In genomic region chr3:160577551-160578195, GRCh38 we compare ENCODE assay signal across 12 cellular contexts. TPM values are rescaled to one million over a fixed set of nuclear protein-coding genes. Genes with fewer than 3 reads are reported as not detected.
DNase-seq lines count a peak whose midpoint lies in the region; ATAC-seq and TF ChIP-seq lines count a peak whose summit lies in the region.
"Had no signal": no experiment of that assay in that cellular context is flagged by ENCODE, and none has a peak within 500 bp of the region (broad histone marks: within the 10 kb centered on the region; RNA-seq: fewer than 3 reads in every experiment).

No MANE protein-coding gene starts in this region.

- H3K4me1 Mint-ChIP-seq in WTC11 = no peaks in the 10 kb centered on the region
- H3K4me1 Mint-ChIP-seq: activated T-helper 17 cell treated with anti-CD3 and anti-CD28 coated beads, Interleukin-2, amount 50 U/mL, for 72 hours; CD4-positive, alpha-beta memory T cell had no signal

- no peak overlapping the region for H3K27ac ChIP-seq in upper lobe of left lung
- no peak overlapping the region for H3K27ac ChIP-seq in smooth muscle cell (ENCODE audit: low read depth)
- H3K27ac ChIP-seq: parathyroid adenoma had no signal

- H3K36me3 ChIP-seq in upper lobe of left lung (no peaks in the 10 kb centered on the region), smooth muscle cell (ENCODE audit: low read depth) (no peaks in the 10 kb centered on the region)

- H3K36me3 Mint-ChIP-seq in WTC11 = peaks cover 3% of the 10 kb centered on the region; the same call in 1 of the 2 replicates

- H3K27me3 Mint-ChIP-seq in WTC11 (ENCODE audit: low read depth) = no peaks in the 10 kb centered on the region

- H3K27ac Mint-ChIP-seq in WTC11 = no peak overlapping the region
- H3K27ac Mint-ChIP-seq: activated T-helper 17 cell treated with anti-CD3 and anti-CD28 coated beads, Interleukin-2, amount 50 U/mL, for 72 hours; CD4-positive, alpha-beta memory T cell had no signal

- H4K20me1 ChIP-seq in smooth muscle cell (ENCODE audit: low read depth) = no peaks in the 10 kb centered on the region

- H3K9ac ChIP-seq in smooth muscle cell (ENCODE audit: low read depth) = no peak overlapping the region
- H3K9ac ChIP-seq: parathyroid adenoma had no signal

- no peak overlapping the region for H3K4me3 ChIP-seq in upper lobe of left lung
- H3K4me3 ChIP-seq in smooth muscle cell = no peak overlapping the region

- H3K4me2 ChIP-seq in smooth muscle cell = no peak overlapping the region

- H2AFZ ChIP-seq in smooth muscle cell (ENCODE audit: low read depth) = no peak overlapping the region
- H2AFZ ChIP-seq: parathyroid adenoma had no signal

- peaks cover 19% of the 10 kb centered on the region for H3K9me3 Mint-ChIP-seq in WTC11

- peak; percentile 81 for ATAC-seq in WTC11
- no peak for ATAC-seq in upper lobe of left lung (ENCODE audit: low FRiP score in 2 of 2)
- ATAC-seq: activated T-helper 17 cell treated with anti-CD3 and anti-CD28 coated beads, Interleukin-2, amount 50 U/mL, for 72 hours had no signal

- CTCF ChIA-PET in WTC11 (lab: Charles Lee) = interaction anchor here (0.9 kb wide), 1 partner anchor 101 kb away, joined by 4 read pairs; no protein-coding TSS in a partner anchor

- H3K4me3 Mint-ChIP-seq in WTC11 = no peak overlapping the region
- H3K4me3 Mint-ChIP-seq: activated T-helper 17 cell treated with anti-CD3 and anti-CD28 coated beads, Interleukin-2, amount 50 U/mL, for 72 hours; CD4-positive, alpha-beta memory T cell had no signal

- H3K4me1 ChIP-seq in upper lobe of left lung = no peaks in the 10 kb centered on the region
- no peaks in the 10 kb centered on the region for H3K4me1 ChIP-seq in smooth muscle cell (ENCODE audit: low read depth)
- H3K4me1 ChIP-seq: parathyroid adenoma had no signal

- no peaks in the 10 kb centered on the region for H3K27me3 ChIP-seq in upper lobe of left lung
- H3K27me3 ChIP-seq in smooth muscle cell (ENCODE audit: low read depth) = no peaks in the 10 kb centered on the region

- no peak for TF ChIP-seq POLR2A in upper lobe of left lung (IDR thresholded peaks at IDR 0.05)

- H3F3A ChIP-seq in smooth muscle cell (ENCODE audit: low read depth) = no peaks in the 10 kb centered on the region

- DNase-seq in AG09319 (ENCODE audit: extremely low read depth, low read depth) (no peak), HuH-7.5 (ENCODE audit: low spot score) (peak; percentile 40), WTC11 (ENCODE audit: low spot score) (no peak), iris pigment epithelial cell (ENCODE audit: low read depth) (peak; percentile 15), dedifferentiated amniotic fluid mesenchymal stem cell (ENCODE audit: extremely low spot score) (no peak), upper lobe of left lung (no peak), smooth muscle cell (lab: John Stamatoyannopoulos, UW; ENCODE audit: unreplicated experiment) (no peak)
- DNase-seq in stimulated activated CD4-positive, alpha-beta T cell treated with anti-CD3 and anti-CD28 coated beads, Interleukin-1b, Interleukin-23, amount 100 ng/mL, for 48 hours = no peak
- DNase-seq: CD4-positive, alpha-beta memory T cell; Kasumi-1 had no signal

- H3K79me2 ChIP-seq in smooth muscle cell (ENCODE audit: low read depth) = no peaks in the 10 kb centered on the region
- H3K79me2 ChIP-seq: parathyroid adenoma had no signal

- TF ChIP-seq EP300 in upper lobe of left lung (IDR thresholded peaks at IDR 0.05) = no peak

- TF ChIP-seq CTCF in AG09319 (IDR thresholded peaks at IDR 0.05; ENCODE audit: low read depth, low read length) (peak; percentile 34), WTC11 (IDR thresholded peaks at IDR 0.05) (no peak), upper lobe of left lung (IDR thresholded peaks at IDR 0.05) (no peak), smooth muscle cell (IDR thresholded peaks at IDR 0.05; ENCODE audit: borderline replicate concordance, insufficient read depth, poor library complexity, severe bottlenecking) (no peak)

- H3K9me3 ChIP-seq in upper lobe of left lung = peaks cover 0 to 7% (median 0%) of the 10 kb centered on the region in 4 donors
- peaks cover 4% of the 10 kb centered on the region for H3K9me3 ChIP-seq in smooth muscle cell (replicated peaks; ENCODE audit: low read depth)

- WGBS in upper lobe of left lung, 2 donors = 44 to 61% methylated on average over 4 of the region's 4 CpGs
- WGBS in smooth muscle cell (ENCODE audit: low lambda C conversion rate) = 35% methylated on average over 4 of the region's 4 CpGs

- POLR2A ChIA-PET in WTC11 (lab: Charles Lee) = no interaction called here

TF ChIP-seq in WTC11, 78 proteins besides CTCF, POLR2A, EP300 and RAD21:
- TF ChIP-seq NFE2L1 (CRISPR knock-in tag; IDR thresholded peaks at IDR 0.05) (no peak), TEAD4 (CRISPR knock-in tag; IDR thresholded peaks at IDR 0.05) (no peak), MXD4 (CRISPR knock-in tag; IDR thresholded peaks at IDR 0.05; ENCODE audit: borderline replicate concordance) (no peak), NFATC4 (CRISPR knock-in tag; IDR thresholded peaks at IDR 0.05) (no peak), FOXP1 (CRISPR knock-in tag; IDR thresholded peaks at IDR 0.05; ENCODE audit: borderline replicate concordance) (no peak), CDX4 (CRISPR knock-in tag; IDR thresholded peaks at IDR 0.05; ENCODE audit: borderline replicate concordance) (no peak), RORB (CRISPR knock-in tag; IDR thresholded peaks at IDR 0.05) (no peak), HMGA2 (CRISPR knock-in tag; IDR thresholded peaks at IDR 0.05) (no peak), ZNF396 (CRISPR knock-in tag; IDR thresholded peaks at IDR 0.05; ENCODE audit: borderline replicate concordance) (no peak), JAZF1 (CRISPR knock-in tag; IDR thresholded peaks at IDR 0.05) (no peak), ZNF232 (CRISPR knock-in tag; IDR thresholded peaks at IDR 0.05) (no peak), ZNF138 (CRISPR knock-in tag; conservative IDR thresholded peaks at IDR 0.05) (no peak)
- TF ChIP-seq, protein P1, sequence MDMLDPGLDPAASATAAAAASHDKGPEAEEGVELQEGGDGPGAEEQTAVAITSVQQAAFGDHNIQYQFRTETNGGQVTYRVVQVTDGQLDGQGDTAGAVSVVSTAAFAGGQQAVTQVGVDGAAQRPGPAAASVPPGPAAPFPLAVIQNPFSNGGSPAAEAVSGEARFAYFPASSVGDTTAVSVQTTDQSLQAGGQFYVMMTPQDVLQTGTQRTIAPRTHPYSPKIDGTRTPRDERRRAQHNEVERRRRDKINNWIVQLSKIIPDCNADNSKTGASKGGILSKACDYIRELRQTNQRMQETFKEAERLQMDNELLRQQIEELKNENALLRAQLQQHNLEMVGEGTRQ (CRISPR knock-in tag; IDR thresholded peaks at IDR 0.05) = no peak
- TF ChIP-seq, protein P2, sequence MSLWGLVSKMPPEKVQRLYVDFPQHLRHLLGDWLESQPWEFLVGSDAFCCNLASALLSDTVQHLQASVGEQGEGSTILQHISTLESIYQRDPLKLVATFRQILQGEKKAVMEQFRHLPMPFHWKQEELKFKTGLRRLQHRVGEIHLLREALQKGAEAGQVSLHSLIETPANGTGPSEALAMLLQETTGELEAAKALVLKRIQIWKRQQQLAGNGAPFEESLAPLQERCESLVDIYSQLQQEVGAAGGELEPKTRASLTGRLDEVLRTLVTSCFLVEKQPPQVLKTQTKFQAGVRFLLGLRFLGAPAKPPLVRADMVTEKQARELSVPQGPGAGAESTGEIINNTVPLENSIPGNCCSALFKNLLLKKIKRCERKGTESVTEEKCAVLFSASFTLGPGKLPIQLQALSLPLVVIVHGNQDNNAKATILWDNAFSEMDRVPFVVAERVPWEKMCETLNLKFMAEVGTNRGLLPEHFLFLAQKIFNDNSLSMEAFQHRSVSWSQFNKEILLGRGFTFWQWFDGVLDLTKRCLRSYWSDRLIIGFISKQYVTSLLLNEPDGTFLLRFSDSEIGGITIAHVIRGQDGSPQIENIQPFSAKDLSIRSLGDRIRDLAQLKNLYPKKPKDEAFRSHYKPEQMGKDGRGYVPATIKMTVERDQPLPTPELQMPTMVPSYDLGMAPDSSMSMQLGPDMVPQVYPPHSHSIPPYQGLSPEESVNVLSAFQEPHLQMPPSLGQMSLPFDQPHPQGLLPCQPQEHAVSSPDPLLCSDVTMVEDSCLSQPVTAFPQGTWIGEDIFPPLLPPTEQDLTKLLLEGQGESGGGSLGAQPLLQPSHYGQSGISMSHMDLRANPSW (CRISPR knock-in tag; conservative IDR thresholded peaks at IDR 0.05; ENCODE audit: low read depth) = no peak

RNA-seq across cellular contexts. Expression of gene KPNA4, which starts 12.3 kb away (rescaled TPM):
- total RNA-seq in WTC11 (2021) (48.5 to 54.5 TPM (median 52.2 TPM) in 3 replicates), upper lobe of left lung (10 to 100 TPM; 12.6 to 51.7 (median 33.0) TPM), smooth muscle cell (34.1 and 36.1 TPM in 2 replicates)
- 10.9 and 12.4 TPM in 2 replicates for polyA plus RNA-seq in smooth muscle cell

Comparison
In these comparisons a context has a peak if more than half of its experiments do, and no peak if none do; other contexts are left out.
1. DNase-seq: peak in HuH-7.5 (single experiment) and iris pigment epithelial cell (single experiment); none in AG09319 (single experiment), WTC11 (single experiment), stimulated activated CD4-positive, alpha-beta T cell treated with anti-CD3 and anti-CD28 coated beads, Interleukin-1b, Interleukin-23, amount 100 ng/mL, for 48 hours (single experiment), dedifferentiated amniotic fluid mesenchymal stem cell (single experiment), upper lobe of left lung (0 of 2) and smooth muscle cell (single experiment).